19 cellular contexts compared by ENCODE assay signal in the genomic region with DNA sequence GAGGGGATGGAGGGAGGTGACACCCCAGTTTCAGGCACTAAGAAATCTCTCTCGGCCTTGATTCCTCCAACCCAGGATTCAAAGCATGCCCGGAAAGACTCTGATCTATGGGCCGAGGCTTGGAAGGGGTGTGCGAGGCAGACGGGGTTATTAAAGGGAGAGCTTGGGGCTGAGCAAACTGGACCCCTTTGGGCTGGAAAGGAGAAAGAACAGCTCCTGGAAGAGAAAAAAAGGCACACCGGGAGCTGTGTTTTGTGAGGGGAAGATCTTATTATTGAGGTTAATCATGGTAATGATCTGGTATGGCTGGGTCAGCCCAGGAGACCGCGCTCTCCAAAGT. TPM values are rescaled to one million over a fixed set of nuclear protein-coding genes. Genes with fewer than 3 reads are reported as not detected.
"Had no signal": no experiment of that assay in that cellular context is flagged by ENCODE, and none has a peak within 500 bp of the region (broad histone marks: within the 10 kb centered on the region; RNA-seq: fewer than 3 reads in every experiment).

No MANE protein-coding gene starts in this region.

- H3K27ac Mint-ChIP-seq: activated naive CD8-positive, alpha-beta T cell treated with anti-CD3 and anti-CD28 coated beads, Interleukin-2, amount 50 U/mL, for 24 hours; activated T-helper 2 cell treated with anti-CD3 and anti-CD28 coated beads, Interferon-gamma antibody, Interleukin-2, Interleukin-4, amounts not matched to agents 10 μg/mL and 5 μg/mL and 100 μg/mL, durations not matched to agents 14 hours and 24 hours and 36 hours had no signal

- H3K4me3 Mint-ChIP-seq: activated naive CD8-positive, alpha-beta T cell treated with anti-CD3 and anti-CD28 coated beads, Interleukin-2, amount 50 U/mL, for 24 hours had no signal

- H3K9me3 Mint-ChIP-seq: activated naive CD8-positive, alpha-beta T cell treated with anti-CD3 and anti-CD28 coated beads, Interleukin-2, amount 50 U/mL, for 24 hours; activated T-helper 2 cell treated with anti-CD3 and anti-CD28 coated beads, Interferon-gamma antibody, Interleukin-2, Interleukin-4, amounts not matched to agents 10 μg/mL and 5 μg/mL and 100 μg/mL, durations not matched to agents 14 hours and 24 hours and 36 hours; central memory CD8-positive, alpha-beta T cell had no signal

- DNase-seq: activated CD4-positive, alpha-beta T cell treated with anti-CD3 and anti-CD28 coated beads, Interleukin-2, amount 50 U/mL, for 1 hour; activated naive CD4-positive, alpha-beta T cell treated with Interleukin-2 at 50 U/mL for 16 hours; activated naive CD8-positive, alpha-beta T cell treated with anti-CD3 and anti-CD28 coated beads, Interleukin-2, amount 50 U/mL, for 24 hours; activated T-cell treated with anti-CD3 and anti-CD28 coated beads for 4 hours; anterior cingulate cortex; erythroblast; gastrocnemius medialis; head of caudate nucleus; kidney; left lung; mammary epithelial cell; sigmoid colon; stimulated activated CD4-positive, alpha-beta T cell treated with anti-CD3 and anti-CD28 coated beads, Interleukin-4, amount 100 ng/mL, for 4 hours; thyroid gland had no signal

- H3K4me3 ChIP-seq: gastrocnemius medialis, left lung, thyroid gland had no signal

- ATAC-seq: activated CD4-positive, CD25-positive, alpha-beta regulatory T cell treated with anti-CD3 and anti-CD28 coated beads, Interleukin-2, amount 50 U/mL, for 24 hours; activated naive CD8-positive, alpha-beta T cell treated with anti-CD3 and anti-CD28 coated beads, Interleukin-2, amount 50 U/mL, for 24 hours; gastrocnemius medialis; left lung had no signal

RNA-seq across cellular contexts. Expression of gene HOXC5, which starts 15.1 kb away (rescaled TPM):
- total RNA-seq: activated CD8-positive, alpha-beta memory T cell treated with anti-CD3 and anti-CD28 coated beads for 36 hours; activated T-helper 2 cell treated with anti-CD3 and anti-CD28 coated beads, Interferon-gamma antibody, Interleukin-2, Interleukin-4, amounts not matched to agents 10 μg/mL and 5 μg/mL and 100 μg/mL, durations not matched to agents 14 hours and 24 hours and 36 hours; T-helper 1 cell treated with Interleukin-12 subunit alpha and Interleukin-12 subunit beta and Interleukin-4 antibody, amounts not matched to agents 30 ng/mL and 1 ng/mL, for 36 hours had no signal

RNA-seq across cellular contexts. Expression of gene HOXC6, which starts 19.7 kb away (rescaled TPM):
- total RNA-seq: activated CD8-positive, alpha-beta memory T cell treated with anti-CD3 and anti-CD28 coated beads for 36 hours; activated T-helper 2 cell treated with anti-CD3 and anti-CD28 coated beads, Interferon-gamma antibody, Interleukin-2, Interleukin-4, amounts not matched to agents 10 μg/mL and 5 μg/mL and 100 μg/mL, durations not matched to agents 14 hours and 24 hours and 36 hours; sigmoid colon; T-helper 1 cell treated with Interleukin-12 subunit alpha and Interleukin-12 subunit beta and Interleukin-4 antibody, amounts not matched to agents 30 ng/mL and 1 ng/mL, for 36 hours; thyroid gland had no signal

RNA-seq across cellular contexts. Expression of gene HOXC8, which starts 39.1 kb away (rescaled TPM):
- total RNA-seq: activated CD8-positive, alpha-beta memory T cell treated with anti-CD3 and anti-CD28 coated beads for 36 hours; activated T-helper 2 cell treated with anti-CD3 and anti-CD28 coated beads, Interferon-gamma antibody, Interleukin-2, Interleukin-4, amounts not matched to agents 10 μg/mL and 5 μg/mL and 100 μg/mL, durations not matched to agents 14 hours and 24 hours and 36 hours; sigmoid colon; T-helper 1 cell treated with Interleukin-12 subunit alpha and Interleukin-12 subunit beta and Interleukin-4 antibody, amounts not matched to agents 30 ng/mL and 1 ng/mL, for 36 hours; thyroid gland had no signal

RNA-seq across cellular contexts. Expression of gene HOXC9, which starts 48.0 kb away (rescaled TPM):
- total RNA-seq: activated CD8-positive, alpha-beta memory T cell treated with anti-CD3 and anti-CD28 coated beads for 36 hours; activated T-helper 2 cell treated with anti-CD3 and anti-CD28 coated beads, Interferon-gamma antibody, Interleukin-2, Interleukin-4, amounts not matched to agents 10 μg/mL and 5 μg/mL and 100 μg/mL, durations not matched to agents 14 hours and 24 hours and 36 hours; sigmoid colon; T-helper 1 cell treated with Interleukin-12 subunit alpha and Interleukin-12 subunit beta and Interleukin-4 antibody, amounts not matched to agents 30 ng/mL and 1 ng/mL, for 36 hours had no signal
